8 cellular contexts compared by ENCODE assay signal in genomic region chr19:10544753-10545251, GRCh38. TPM values are rescaled to one million over a fixed set of nuclear protein-coding genes. Genes with fewer than 3 reads are reported as not detected.
A peak's percentile ranks its signal among the peaks of the same experiment; 100 is the strongest.
DNase-seq lines count a peak whose midpoint lies in the region; ATAC-seq and TF ChIP-seq lines count a peak whose summit lies in the region.

No MANE protein-coding gene starts in this region.

- H3K9me3 Mint-ChIP-seq in naive B cell, result no peaks in the 10 kb centered on the region

- H3K27ac ChIP-seq in coronary artery, result peak overlapping the region; percentile 91 to 95

- H3K4me3 ChIP-seq in LNCaP clone FGC (ENCODE audit: low read depth, low read length), result peak overlapping the region; percentile 86
- H3K4me3 ChIP-seq in coronary artery, result peak overlapping the region; percentile 89

- H3K4me3 Mint-ChIP-seq in naive B cell, result peak overlapping the region; percentile 81 to 95 (median 85)

- DNase-seq in AG08396 (ENCODE audit: low spot score), result peak; percentile 31
- DNase-seq in LNCaP clone FGC (ENCODE audit: low read depth), result no peak
- no peak for DNase-seq in coronary artery (ENCODE audit: low spot score)
- DNase-seq in naive B cell, result no peak
- DNase-seq in activated CD8-positive, alpha-beta memory T cell treated with anti-CD3 and anti-CD28 coated beads, Interleukin-2, amount 50 U/mL, for 4 hours, result no peak
- DNase-seq in stimulated activated CD4-positive, alpha-beta T cell treated with anti-CD3 and anti-CD28 coated beads, Interleukin-4, amount 100 ng/mL, for 1 hour, result no peak

- H3K27me3 Mint-ChIP-seq in naive B cell, result peaks cover 4 to 10% (median 8%) of the 10 kb centered on the region in 3 donors

- H3K4me1 Mint-ChIP-seq in naive B cell, result peaks cover 4 to 20% (median 16%) of the 10 kb centered on the region in 3 donors

- no peak for TF ChIP-seq CTCF in LNCaP clone FGC (IDR thresholded peaks at IDR 0.05; ENCODE audit: control insufficient read depth, extremely low read depth, insufficient read depth)
- TF ChIP-seq CTCF in coronary artery (IDR thresholded peaks at IDR 0.05), result no peak

- no peak for ATAC-seq in naive B cell (ENCODE audit: low read depth in 2 of 2)
- no peak for ATAC-seq in GM18868 (IDR thresholded peaks at IDR 0.05; ENCODE audit: unreplicated experiment)
- no peak for ATAC-seq in GM21576 (IDR thresholded peaks at IDR 0.05; ENCODE audit: unreplicated experiment)

- H3K36me3 Mint-ChIP-seq in naive B cell, result no peaks in the 10 kb centered on the region

- H3K27ac Mint-ChIP-seq in naive B cell, result peak overlapping the region in 4 of 6 donors; percentile 57 to 87 (median 84)

RNA-seq across cellular contexts. Expression of gene ATG4D, which starts 1.1 kb away (rescaled TPM):
- 10 to 100 TPM in 2 of 6 donors, 1 to 10 TPM in 4; 1.7 to 20.7 (median 9.4) TPM for polyA plus RNA-seq in naive B cell (ENCODE audit: low read depth in 6 of 6)

RNA-seq across cellular contexts. Expression of gene KRI1, which starts 21.0 kb away (rescaled TPM):
- polyA plus RNA-seq in naive B cell (ENCODE audit: low read depth in 6 of 6), result 10 to 100 TPM; 10.6 to 47.6 (median 16.5) TPM

RNA-seq across cellular contexts. Expression of gene CDKN2D, which starts 24.0 kb away (rescaled TPM):
- 100 to 1,000 TPM; 110 to 209 (median 153) TPM for polyA plus RNA-seq in naive B cell (ENCODE audit: low read depth in 6 of 6)

RNA-seq across cellular contexts. Expression of gene S1PR5, which starts 27.6 kb away (rescaled TPM):
- polyA plus RNA-seq in naive B cell (ENCODE audit: low read depth in 6 of 6), result under 1 TPM in 5 of 6 donors, not detected in 1; 0.24 to 0.96 (median 0.75) TPM

RNA-seq across cellular contexts. Expression of gene KEAP1, which starts 41.6 kb away (rescaled TPM):
- polyA plus RNA-seq in naive B cell (ENCODE audit: low read depth in 6 of 6), result 1 to 10 TPM in 5 of 6 donors, under 1 TPM in 1; 0.18 to 9.8 (median 7.7) TPM
